In genomic region chr12:92210062-92210461, GRCh38 we compare ENCODE assay signal across 10 cellular contexts.
DNase-seq lines count a peak whose midpoint lies in the region; ATAC-seq lines count a peak whose summit lies in the region.
"Had no signal": no experiment of that assay in that cellular context is flagged by ENCODE, and none has a peak within 500 bp of the region (broad histone marks: within the 10 kb centered on the region; RNA-seq: fewer than 3 reads in every experiment).

No MANE protein-coding gene starts in this region.

- POLR2A ChIA-PET in activated CD4-positive, alpha-beta memory T cell treated with anti-CD3 and anti-CD28 coated beads for 36 hours (lab: Charles Lee) = interaction anchor here (0.6 to 6.8 kb wide), 6 partner anchors 9 to 194 kb away, joined by 3 to 75 read pairs (median 4); partner anchors contain the start of gene BTG1

- H3K4me1 Mint-ChIP-seq in activated T-cell treated with anti-CD3 and anti-CD28 coated beads, Interleukin-2, amount 50 U/mL, for 24 hours (ENCODE audit: low read depth) = peaks cover 51% of the 10 kb centered on the region
- peaks cover 39% of the 10 kb centered on the region for H3K4me1 Mint-ChIP-seq in activated CD4-positive, alpha-beta memory T cell treated with anti-CD3 and anti-CD28 coated beads for 36 hours (ENCODE audit: low read depth)

- peaks cover 3% of the 10 kb centered on the region for H3K36me3 Mint-ChIP-seq in activated T-cell treated with anti-CD3 and anti-CD28 coated beads, Interleukin-2, amount 50 U/mL, for 24 hours (ENCODE audit: low read depth)
- H3K36me3 Mint-ChIP-seq in activated CD4-positive, alpha-beta memory T cell treated with anti-CD3 and anti-CD28 coated beads for 36 hours = peaks cover 4% of the 10 kb centered on the region

- peak overlapping the region; percentile 87 for H3K27ac Mint-ChIP-seq in activated T-cell treated with anti-CD3 and anti-CD28 coated beads, Interleukin-2, amount 50 U/mL, for 24 hours
- peak overlapping the region; percentile 54 for H3K27ac Mint-ChIP-seq in activated CD4-positive, alpha-beta memory T cell treated with anti-CD3 and anti-CD28 coated beads for 36 hours

- DNase-seq in activated T-cell treated with anti-CD3 and anti-CD28 coated beads, Interleukin-2, amount 50 U/mL, for 24 hours = no peak
- no peak for DNase-seq in activated T-cell treated with anti-CD3 and anti-CD28 coated beads, Interleukin-2, amount 50 U/mL, for 48 hours
- no peak for DNase-seq in activated CD4-positive, alpha-beta memory T cell treated with anti-CD3 and anti-CD28 coated beads for 36 hours
- no peak for DNase-seq in stimulated activated naive CD8-positive, alpha-beta T cell treated with anti-CD3 and anti-CD28 coated beads, Interleukin-15, Interleukin-2, amounts not matched to agents 100 U/mL and 50 U/mL, for 24 hours
- DNase-seq in glomerular visceral epithelial cell (ENCODE audit: extremely low spot score) = no peak
- DNase-seq: pancreas had no signal

- ATAC-seq in HG02852 (IDR thresholded peaks at IDR 0.05; ENCODE audit: unreplicated experiment) (peak; percentile 64), GM21381 (IDR thresholded peaks at IDR 0.05; ENCODE audit: unreplicated experiment) (no peak), HG03469 (IDR thresholded peaks at IDR 0.05; ENCODE audit: unreplicated experiment) (no peak)
- ATAC-seq in stimulated activated naive CD8-positive, alpha-beta T cell treated with anti-CD3 and anti-CD28 coated beads, Interleukin-15, Interleukin-2, amounts not matched to agents 100 U/mL and 50 U/mL, for 24 hours = peak; percentile 80
- ATAC-seq: gastroesophageal sphincter, pancreas had no signal

- peaks cover 5% of the 10 kb centered on the region for H3K9me3 Mint-ChIP-seq in activated T-cell treated with anti-CD3 and anti-CD28 coated beads, Interleukin-2, amount 50 U/mL, for 24 hours
- peaks cover 8% of the 10 kb centered on the region for H3K9me3 Mint-ChIP-seq in activated CD4-positive, alpha-beta memory T cell treated with anti-CD3 and anti-CD28 coated beads for 36 hours

- H3K4me3 Mint-ChIP-seq in activated T-cell treated with anti-CD3 and anti-CD28 coated beads, Interleukin-2, amount 50 U/mL, for 24 hours = no peak overlapping the region
- H3K4me3 Mint-ChIP-seq in activated CD4-positive, alpha-beta memory T cell treated with anti-CD3 and anti-CD28 coated beads for 36 hours = no peak overlapping the region

- CTCF ChIA-PET in activated CD4-positive, alpha-beta memory T cell treated with anti-CD3 and anti-CD28 coated beads for 36 hours (lab: Charles Lee) = interaction anchor here (0.7 to 3.1 kb wide), 5 partner anchors 63 to 399 kb away, joined by 3 to 18 read pairs (median 5); partner anchors contain the start of gene BTG1

- intact Hi-C loops in activated CD4-positive, alpha-beta memory T cell treated with anti-CD3 and anti-CD28 coated beads for 36 hours (cut with micrococcal nuclease) = loop anchor here (1.0 to 10.0 kb wide), 4 partner anchors 8 to 165 kb away; no protein-coding TSS in a partner anchor

- no peaks in the 10 kb centered on the region for H3K27me3 Mint-ChIP-seq in activated T-cell treated with anti-CD3 and anti-CD28 coated beads, Interleukin-2, amount 50 U/mL, for 24 hours
- H3K27me3 Mint-ChIP-seq in activated CD4-positive, alpha-beta memory T cell treated with anti-CD3 and anti-CD28 coated beads for 36 hours = no peaks in the 10 kb centered on the region

Comparison
In these comparisons a context has a peak if more than half of its experiments do, and no peak if none do; other contexts are left out.
1. ATAC-seq: peak in HG02852 (single experiment) and stimulated activated naive CD8-positive, alpha-beta T cell treated with anti-CD3 and anti-CD28 coated beads, Interleukin-15, Interleukin-2, amounts not matched to agents 100 U/mL and 50 U/mL, for 24 hours (single experiment); none in GM21381 (single experiment) and HG03469 (single experiment).